In genomic region chr9:98706651-98707103, GRCh38 we compare ENCODE assay signal across 13 cellular contexts. TPM values are rescaled to one million over a fixed set of nuclear protein-coding genes. Genes with fewer than 3 reads are reported as not detected.
A peak's percentile ranks its signal among the peaks of the same experiment; 100 is the strongest.
DNase-seq lines count a peak whose midpoint lies in the region; ATAC-seq and TF ChIP-seq lines count a peak whose summit lies in the region.
"Had no signal": no experiment of that assay in that cellular context is flagged by ENCODE, and none has a peak within 500 bp of the region (broad histone marks: within the 10 kb centered on the region; RNA-seq: fewer than 3 reads in every experiment).

No MANE protein-coding gene starts in this region.

- H3K27ac ChIP-seq in SK-N-SH (ENCODE audit: low read depth in 2 of 2, low read length in 1 of 2) = no peak overlapping the region
- H3K27ac ChIP-seq in smooth muscle cell (ENCODE audit: low read depth) = no peak overlapping the region
- H3K27ac ChIP-seq in adrenal gland = no peak overlapping the region
- H3K27ac ChIP-seq: HL-60 had no signal

- no peak for TF ChIP-seq CTCF in SK-N-SH (IDR thresholded peaks at IDR 0.05)
- TF ChIP-seq CTCF in fibroblast of the aortic adventitia (IDR thresholded peaks at IDR 0.05; ENCODE audit: insufficient read depth, low read length) = no peak
- no peak for TF ChIP-seq CTCF in smooth muscle cell (IDR thresholded peaks at IDR 0.05; ENCODE audit: borderline replicate concordance, insufficient read depth, poor library complexity, severe bottlenecking)
- no peak for TF ChIP-seq CTCF in adrenal gland (IDR thresholded peaks at IDR 0.05)

- ATAC-seq in SK-N-SH treated with all-trans-retinoic acid at 6 μM for 48 hours = no peak
- ATAC-seq: CD8-positive, alpha-beta T cell had no signal

- 39% methylated on average over 6 of the region's 14 CpGs for WGBS in SK-N-SH (ENCODE audit: low lambda C conversion rate)
- WGBS in smooth muscle cell (ENCODE audit: low lambda C conversion rate) = 18% methylated on average over 14 of the region's 14 CpGs
- WGBS in adrenal gland, 4 donors = 5 to 8% (median 6%) methylated on average over 11 to 14 of the region's 14 CpGs

- POLR2A ChIA-PET in SK-N-SH (lab: Yijun Ruan, JAX) = no interaction called here

- H2AFZ ChIP-seq in SK-N-SH (ENCODE audit: low read depth) = no peak overlapping the region
- H2AFZ ChIP-seq in smooth muscle cell (ENCODE audit: low read depth) = no peak overlapping the region

- TF ChIP-seq EP300 in SK-N-SH (IDR thresholded peaks at IDR 0.05; ENCODE audit: borderline replicate concordance in 1 of 2, low read depth in 1 of 2, low read length in 1 of 2) = no peak

- H3K9me3 ChIP-seq in SK-N-SH (no peaks in the 10 kb centered on the region), smooth muscle cell (replicated peaks; ENCODE audit: low read depth) (no peaks in the 10 kb centered on the region), adrenal gland (replicated peaks in 1 of 3) (no peaks in the 10 kb centered on the region)
- H3K9me3 ChIP-seq: HAP-1 had no signal

- no peaks in the 10 kb centered on the region for H3K36me3 ChIP-seq in SK-N-SH (replicated peaks in 1 of 2; ENCODE audit: control insufficient read depth in 1 of 2, insufficient read depth in 2 of 2, low read length in 1 of 2)
- no peaks in the 10 kb centered on the region for H3K36me3 ChIP-seq in smooth muscle cell (ENCODE audit: low read depth)
- no peaks in the 10 kb centered on the region for H3K36me3 ChIP-seq in adrenal gland (replicated peaks in 1 of 2)
- H3K36me3 ChIP-seq: HAP-1 had no signal

- TF ChIP-seq POLR2A in adrenal gland (IDR thresholded peaks at IDR 0.05) = no peak

- H3K79me2 ChIP-seq in SK-N-SH (ENCODE audit: insufficient read depth) = no peaks in the 10 kb centered on the region
- no peaks in the 10 kb centered on the region for H3K79me2 ChIP-seq in smooth muscle cell (ENCODE audit: low read depth)

- H3K4me2 ChIP-seq in SK-N-SH (peak overlapping the region; percentile 67), smooth muscle cell (peak overlapping the region; percentile 75)

- H3K9me2 ChIP-seq in SK-N-SH = no peaks in the 10 kb centered on the region

- CTCF ChIA-PET in SK-N-SH (lab: Yijun Ruan, JAX) = interaction anchor here (0.8 to 3.1 kb wide), 12 partner anchors 10 to 425 kb away, joined by 3 to 16 read pairs (median 4); no protein-coding TSS in a partner anchor

- no peak overlapping the region for H3K9ac ChIP-seq in SK-N-SH
- no peak overlapping the region for H3K9ac ChIP-seq in smooth muscle cell (ENCODE audit: low read depth)

- H3K27me3 ChIP-seq in SK-N-SH (ENCODE audit: insufficient read depth) = peaks cover 61% of the 10 kb centered on the region
- peaks cover 89% of the 10 kb centered on the region for H3K27me3 ChIP-seq in smooth muscle cell (ENCODE audit: low read depth)
- H3K27me3 ChIP-seq in adrenal gland = peaks cover 27% of the 10 kb centered on the region

- H4K20me1 ChIP-seq in SK-N-SH (ENCODE audit: insufficient read depth) (no peaks in the 10 kb centered on the region), smooth muscle cell (ENCODE audit: low read depth) (no peaks in the 10 kb centered on the region)

- no peaks in the 10 kb centered on the region; a peak in 1 of 4 replicates for H3K4me1 ChIP-seq in SK-N-SH (ENCODE audit: control insufficient read depth in 1 of 2, insufficient read depth in 2 of 2, low read depth in 1 of 2, low read length in 1 of 2)
- H3K4me1 ChIP-seq in smooth muscle cell (ENCODE audit: low read depth) = no peaks in the 10 kb centered on the region
- no peaks in the 10 kb centered on the region for H3K4me1 ChIP-seq in adrenal gland (replicated peaks in 1 of 2)
- H3K4me1 ChIP-seq: HAP-1 had no signal

- intact Hi-C loops in adrenal gland (cut with DNase I) (no loop called here), posterior vena cava (cut with DNase I) (no loop called here)

- DNase-seq in SK-N-SH (no peak), NCI-H748 (lab: John Stamatoyannopoulos, UW; ENCODE audit: unreplicated experiment) (peak; percentile 78), fibroblast of the aortic adventitia (ENCODE audit: low read depth) (peak; percentile 19), smooth muscle cell (lab: John Stamatoyannopoulos, UW; ENCODE audit: unreplicated experiment) (no peak), adrenal gland (no peak), NCI-H1048 (lab: John Stamatoyannopoulos, UW) (no peak), posterior vena cava (ENCODE audit: low spot score) (no peak)
- DNase-seq: CD8-positive, alpha-beta T cell had no signal

- H3K4me3 ChIP-seq in SK-N-SH (ENCODE audit: low read depth in 2 of 2, low read length in 1 of 2) = no peak overlapping the region
- peak overlapping the region; percentile 41 for H3K4me3 ChIP-seq in fibroblast of the aortic adventitia (ENCODE audit: low read depth, low read length)
- H3K4me3 ChIP-seq in smooth muscle cell = peak overlapping the region; percentile 33
- no peak overlapping the region for H3K4me3 ChIP-seq in adrenal gland
- H3K4me3 ChIP-seq: HAP-1 had no signal

- H3F3A ChIP-seq in SK-N-SH (replicated peaks; ENCODE audit: insufficient read depth) = no peaks in the 10 kb centered on the region
- H3F3A ChIP-seq in smooth muscle cell (ENCODE audit: low read depth) = no peaks in the 10 kb centered on the region

- no peak for TF ChIP-seq RAD21 in SK-N-SH (IDR thresholded peaks at IDR 0.05; ENCODE audit: low read length)

TF ChIP-seq in SK-N-SH, 30 proteins besides CTCF, POLR2A, EP300 and RAD21 (continues in another document):
- TF ChIP-seq MAX (IDR thresholded peaks at IDR 0.05; ENCODE audit: low read depth) = no peak
- no peak for TF ChIP-seq PBX3 (IDR thresholded peaks at IDR 0.05)
- no peak for TF ChIP-seq GABPA (IDR thresholded peaks at IDR 0.05; ENCODE audit: low read depth)
- no peak for TF ChIP-seq USF1 (IDR thresholded peaks at IDR 0.05; ENCODE audit: borderline replicate concordance, low read depth)
- no peak for TF ChIP-seq MEF2A (IDR thresholded peaks at IDR 0.05; ENCODE audit: borderline replicate concordance, low read depth)
- no peak for TF ChIP-seq EZH2phosphoT487 (IDR thresholded peaks at IDR 0.05; ENCODE audit: borderline replicate concordance, low read depth)
- TF ChIP-seq TEAD4 (IDR thresholded peaks at IDR 0.05; ENCODE audit: borderline replicate concordance, insufficient read depth) = no peak

TF ChIP-seq in SK-N-SH treated with all-trans-retinoic acid at 6 μM for 48 hours, 23 proteins besides CTCF, POLR2A, EP300 and RAD21:
- TF ChIP-seq BACH2 (CRISPR knock-in tag; IDR thresholded peaks at IDR 0.05; ENCODE audit: borderline replicate concordance) = no peak
- TF ChIP-seq, protein P1, sequence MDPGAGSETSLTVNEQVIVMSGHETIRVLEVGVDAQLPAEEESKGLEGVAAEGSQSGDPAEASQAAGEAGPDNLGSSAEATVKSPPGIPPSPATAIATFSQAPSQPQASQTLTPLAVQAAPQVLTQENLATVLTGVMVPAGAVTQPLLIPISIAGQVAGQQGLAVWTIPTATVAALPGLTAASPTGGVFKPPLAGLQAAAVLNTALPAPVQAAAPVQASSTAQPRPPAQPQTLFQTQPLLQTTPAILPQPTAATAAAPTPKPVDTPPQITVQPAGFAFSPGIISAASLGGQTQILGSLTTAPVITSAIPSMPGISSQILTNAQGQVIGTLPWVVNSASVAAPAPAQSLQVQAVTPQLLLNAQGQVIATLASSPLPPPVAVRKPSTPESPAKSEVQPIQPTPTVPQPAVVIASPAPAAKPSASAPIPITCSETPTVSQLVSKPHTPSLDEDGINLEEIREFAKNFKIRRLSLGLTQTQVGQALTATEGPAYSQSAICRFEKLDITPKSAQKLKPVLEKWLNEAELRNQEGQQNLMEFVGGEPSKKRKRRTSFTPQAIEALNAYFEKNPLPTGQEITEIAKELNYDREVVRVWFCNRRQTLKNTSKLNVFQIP (CRISPR knock-in tag; IDR thresholded peaks at IDR 0.05; ENCODE audit: borderline replicate concordance, low read depth) = no peak
- no peak for TF ChIP-seq ZFP30 (CRISPR knock-in tag; IDR thresholded peaks at IDR 0.05)
- TF ChIP-seq CSDC2 (CRISPR knock-in tag; IDR thresholded peaks at IDR 0.05) = no peak
- TF ChIP-seq OSR1 (CRISPR knock-in tag; IDR thresholded peaks at IDR 0.05) = no peak
- no peak for TF ChIP-seq SNAI2 (CRISPR knock-in tag; IDR thresholded peaks at IDR 0.05)
- no peak for TF ChIP-seq RARB (CRISPR knock-in tag; IDR thresholded peaks at IDR 0.05)
- TF ChIP-seq ZNF8 (CRISPR knock-in tag; IDR thresholded peaks at IDR 0.05) = no peak

RNA-seq across cellular contexts. Expression of gene GABBR2, which starts 2.1 kb away (rescaled TPM):
- polyA plus RNA-seq in SK-N-SH (2012; rRNA removed) (not detected in 2 replicates), smooth muscle cell (0.25 TPM in 1 of 2 replicates, not detected in the other), adrenal gland (1 to 10 TPM; 1.0 to 5.1 (median 1.4) TPM)
- polyA plus RNA-seq in SK-N-SH (2012; cell fraction: cytosol; rRNA removed) = 0.01 and 0.03 TPM in 2 replicates
- 0.08 TPM in 1 of 2 replicates, not detected in the other for polyA plus RNA-seq in SK-N-SH (2012; cell fraction: nucleus; rRNA removed)
- total RNA-seq in fibroblast of the aortic adventitia (ENCODE audit: low replicate concordance) (0.16 and 0.27 TPM in 2 replicates), smooth muscle cell (not detected in 2 replicates), adrenal gland (1 to 10 TPM in 7 of 8 donors, under 1 TPM in 1; 0.70 to 9.0 (median 5.0) TPM), posterior vena cava (not detected)
- total RNA-seq: activated T-helper 2 cell treated with anti-CD3 and anti-CD28 coated beads, Interferon-gamma antibody, Interleukin-2, Interleukin-4, amounts not matched to agents 10 μg/mL and 5 μg/mL and 100 μg/mL, durations not matched to agents 14 hours and 24 hours and 36 hours; CD8-positive, alpha-beta T cell; renal cortical epithelial cell had no signal

Comparison
In these comparisons a context has a peak if more than half of its experiments do, and no peak if none do; other contexts are left out.
1. DNase-seq: peak in NCI-H748 (single experiment) and fibroblast of the aortic adventitia (single experiment); none in SK-N-SH (single experiment), smooth muscle cell (single experiment), adrenal gland (0 of 7), NCI-H1048 (single experiment) and posterior vena cava (single experiment).
2. H3K4me3 ChIP-seq: peak in fibroblast of the aortic adventitia (single experiment) and smooth muscle cell (single experiment); none in SK-N-SH (0 of 2) and adrenal gland (0 of 4).